ENCODE assay signal across 14 cellular contexts in the genomic region with DNA sequence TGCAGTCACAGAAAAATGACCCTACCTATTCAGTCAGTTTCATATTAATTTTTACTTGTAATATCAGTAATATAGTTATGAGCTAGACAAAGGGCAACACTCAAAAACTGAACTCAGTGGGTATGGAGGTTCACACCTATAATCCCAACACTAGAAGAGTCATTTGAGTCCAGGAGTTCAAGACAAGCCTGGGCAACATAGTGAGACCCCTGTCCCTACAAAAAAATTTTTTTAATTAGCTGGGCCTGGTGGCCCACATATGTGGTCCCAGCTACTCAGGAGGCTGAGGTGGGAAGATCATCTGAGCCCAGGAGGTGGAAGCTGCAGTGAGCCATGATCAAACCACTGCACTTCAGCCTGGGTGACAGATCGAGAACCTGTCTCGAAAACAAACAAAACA. TPM values are rescaled to one million over a fixed set of nuclear protein-coding genes. Genes with fewer than 3 reads are reported as not detected.
A peak's percentile ranks its signal among the peaks of the same experiment; 100 is the strongest.
DNase-seq lines count a peak whose midpoint lies in the region; ATAC-seq lines count a peak whose summit lies in the region.
"Had no signal": no experiment of that assay in that cellular context is flagged by ENCODE, and none has a peak within 500 bp of the region (broad histone marks: within the 10 kb centered on the region; RNA-seq: fewer than 3 reads in every experiment).

No MANE protein-coding gene starts in this region.

- DNase-seq in activated CD4-positive, alpha-beta memory T cell treated with anti-CD3 and anti-CD28 coated beads, Interleukin-2, amount 10 ng/mL, durations not matched to agents 7 days and 5 days: no peak
- DNase-seq in activated CD4-positive, alpha-beta memory T cell treated with anti-CD3 and anti-CD28 coated beads for 36 hours: no peak
- no peak for DNase-seq in GM23248
- DNase-seq in activated naive CD8-positive, alpha-beta T cell treated with anti-CD3 and anti-CD28 coated beads, Interleukin-2, amount 10 ng/mL, durations not matched to agents 7 days and 5 days: no peak
- no peak for DNase-seq in natural killer cell treated with Interleukin-12 subunit alpha and Interleukin-12 subunit beta and Interleukin-15 and Interleukin-18, amount 100 ng/mL, for 72 hours (ENCODE audit: low spot score)
- no peak for DNase-seq in aorta
- DNase-seq in cerebellar nuclear complex (lab: John Stamatoyannopoulos, UW): no peak
- DNase-seq: effector CD8-positive, alpha-beta T cell; KG1; NCI-H1930; retina; SW 1271 had no signal

- CTCF ChIA-PET in activated CD4-positive, alpha-beta memory T cell treated with anti-CD3 and anti-CD28 coated beads, Interleukin-2, amount 10 ng/mL, durations not matched to agents 7 days and 5 days (lab: Charles Lee): interaction anchor here (1.4 kb wide), 2 partner anchors 45 to 72 kb away, joined by 3 read pairs; no protein-coding TSS in a partner anchor
- CTCF ChIA-PET in activated CD4-positive, alpha-beta memory T cell treated with anti-CD3 and anti-CD28 coated beads for 36 hours (lab: Charles Lee): interaction anchor here (0.7 kb wide), 1 partner anchor 246 kb away, joined by 3 read pairs; no protein-coding TSS in a partner anchor

- H3K27me3 Mint-ChIP-seq in activated CD4-positive, alpha-beta memory T cell treated with anti-CD3 and anti-CD28 coated beads, Interleukin-2, amount 10 ng/mL, durations not matched to agents 7 days and 5 days: no peaks in the 10 kb centered on the region
- H3K27me3 Mint-ChIP-seq in activated CD4-positive, alpha-beta memory T cell treated with anti-CD3 and anti-CD28 coated beads for 36 hours: peaks cover 2% of the 10 kb centered on the region
- H3K27me3 Mint-ChIP-seq in activated naive CD8-positive, alpha-beta T cell treated with anti-CD3 and anti-CD28 coated beads, Interleukin-2, amount 10 ng/mL, durations not matched to agents 7 days and 5 days: no peaks in the 10 kb centered on the region
- no peaks in the 10 kb centered on the region for H3K27me3 Mint-ChIP-seq in natural killer cell treated with Interleukin-12 subunit alpha and Interleukin-12 subunit beta and Interleukin-15 and Interleukin-18, amount 100 ng/mL, for 72 hours

- H3K27me3 ChIP-seq in GM23248 (replicated peaks; ENCODE audit: insufficient read depth) (no peaks in the 10 kb centered on the region), aorta (ENCODE audit: control insufficient read depth in 1 of 2, insufficient read depth in 2 of 2, low read length in 1 of 2) (no peaks in the 10 kb centered on the region)
- H3K27me3 ChIP-seq: BLaER1 treated with 17β-estradiol and CSF1 and Interleukin-3, amounts not matched to agents 10 nM and 100 nM had no signal

- in situ Hi-C loops in GM23248 (cut with MboI): no loop called here

- POLR2A ChIA-PET in activated CD4-positive, alpha-beta memory T cell treated with anti-CD3 and anti-CD28 coated beads, Interleukin-2, amount 10 ng/mL, durations not matched to agents 7 days and 5 days (lab: Charles Lee): interaction anchor here (1.3 to 7.2 kb wide), 3 partner anchors 16 to 37 kb away, joined by 4 to 293 read pairs (median 31); partner anchors contain the start of genes ARL6IP5, EOGT and UBA3
- POLR2A ChIA-PET in activated CD4-positive, alpha-beta memory T cell treated with anti-CD3 and anti-CD28 coated beads for 36 hours (lab: Charles Lee): interaction anchor here (1.5 to 5.3 kb wide), 3 partner anchors 11 to 37 kb away, joined by 4 to 28 read pairs (median 5); partner anchors contain the start of gene ARL6IP5
- POLR2A ChIA-PET in activated naive CD8-positive, alpha-beta T cell treated with anti-CD3 and anti-CD28 coated beads, Interleukin-2, amount 10 ng/mL, durations not matched to agents 7 days and 5 days (lab: Charles Lee): interaction anchor here (1.0 to 2.1 kb wide), 2 partner anchors 35 to 50 kb away, joined by 3 to 5 read pairs; partner anchors contain the start of gene EOGT

- no peak for ATAC-seq in activated naive CD8-positive, alpha-beta T cell treated with anti-CD3 and anti-CD28 coated beads, Interleukin-2, amount 10 ng/mL, durations not matched to agents 7 days and 5 days (ENCODE audit: low read depth)
- no peak for ATAC-seq in natural killer cell treated with Interleukin-12 subunit alpha and Interleukin-12 subunit beta and Interleukin-15 and Interleukin-18, amount 100 ng/mL, for 72 hours
- ATAC-seq in HG03520 (IDR thresholded peaks at IDR 0.05; ENCODE audit: unreplicated experiment): no peak
- no peak for ATAC-seq in aorta (ENCODE audit: low FRiP score)

- H3K4me1 ChIP-seq in GM23248 (ENCODE audit: insufficient read depth): peaks cover 23% of the 10 kb centered on the region
- peaks cover 2 to 5% of the 10 kb centered on the region in 2 donors for H3K4me1 ChIP-seq in aorta (ENCODE audit: control insufficient read depth in 1 of 2, insufficient read depth in 2 of 2, low read length in 2 of 2)

- H3K9me2 ChIP-seq in GM23248 (ENCODE audit: insufficient read depth): no peaks in the 10 kb centered on the region

- no peaks in the 10 kb centered on the region for H3K9me3 Mint-ChIP-seq in activated CD4-positive, alpha-beta memory T cell treated with anti-CD3 and anti-CD28 coated beads, Interleukin-2, amount 10 ng/mL, durations not matched to agents 7 days and 5 days
- no peaks in the 10 kb centered on the region for H3K9me3 Mint-ChIP-seq in activated CD4-positive, alpha-beta memory T cell treated with anti-CD3 and anti-CD28 coated beads for 36 hours
- no peaks in the 10 kb centered on the region for H3K9me3 Mint-ChIP-seq in activated naive CD8-positive, alpha-beta T cell treated with anti-CD3 and anti-CD28 coated beads, Interleukin-2, amount 10 ng/mL, durations not matched to agents 7 days and 5 days
- no peaks in the 10 kb centered on the region for H3K9me3 Mint-ChIP-seq in natural killer cell treated with Interleukin-12 subunit alpha and Interleukin-12 subunit beta and Interleukin-15 and Interleukin-18, amount 100 ng/mL, for 72 hours

- H3K36me3 ChIP-seq in GM23248 (ENCODE audit: low read depth) (peaks cover 41% of the 10 kb centered on the region), aorta (ENCODE audit: control insufficient read depth in 1 of 2, insufficient read depth in 2 of 2, low read length in 1 of 2) (peaks cover 0 to 1% of the 10 kb centered on the region in 2 donors)

- peak overlapping the region; percentile 12 for H3K4me3 Mint-ChIP-seq in activated CD4-positive, alpha-beta memory T cell treated with anti-CD3 and anti-CD28 coated beads, Interleukin-2, amount 10 ng/mL, durations not matched to agents 7 days and 5 days
- no peak overlapping the region for H3K4me3 Mint-ChIP-seq in activated CD4-positive, alpha-beta memory T cell treated with anti-CD3 and anti-CD28 coated beads for 36 hours
- H3K4me3 Mint-ChIP-seq in activated naive CD8-positive, alpha-beta T cell treated with anti-CD3 and anti-CD28 coated beads, Interleukin-2, amount 10 ng/mL, durations not matched to agents 7 days and 5 days: peak overlapping the region; percentile 30
- H3K4me3 Mint-ChIP-seq in natural killer cell treated with Interleukin-12 subunit alpha and Interleukin-12 subunit beta and Interleukin-15 and Interleukin-18, amount 100 ng/mL, for 72 hours: peak overlapping the region; percentile 44

- no peak overlapping the region for H2AFZ ChIP-seq in GM23248

- WGBS in GM23248 (ENCODE audit: low coverage in 1 of 2, low lambda C conversion rate in 2 of 2, missing lambda C conversion rate in 2 of 2), 2 experiments: 97 to 100% methylated on average over 2 of the region's 2 CpGs
- 90 to 93% methylated on average over 2 of the region's 2 CpGs for WGBS in aorta, 2 donors

- H3K9me3 ChIP-seq in GM23248 (ENCODE audit: low read depth) (no peaks in the 10 kb centered on the region), aorta (ENCODE audit: control insufficient read depth, low read length) (no peaks in the 10 kb centered on the region)
- H3K9me3 ChIP-seq: BLaER1 treated with 17β-estradiol and CSF1 and Interleukin-3, amounts not matched to agents 10 nM and 100 nM had no signal

- H3K36me3 Mint-ChIP-seq in activated CD4-positive, alpha-beta memory T cell treated with anti-CD3 and anti-CD28 coated beads, Interleukin-2, amount 10 ng/mL, durations not matched to agents 7 days and 5 days (ENCODE audit: low read depth): peaks cover 68% of the 10 kb centered on the region
- peaks cover 39% of the 10 kb centered on the region for H3K36me3 Mint-ChIP-seq in activated CD4-positive, alpha-beta memory T cell treated with anti-CD3 and anti-CD28 coated beads for 36 hours
- H3K36me3 Mint-ChIP-seq in activated naive CD8-positive, alpha-beta T cell treated with anti-CD3 and anti-CD28 coated beads, Interleukin-2, amount 10 ng/mL, durations not matched to agents 7 days and 5 days: peaks cover 34% of the 10 kb centered on the region
- H3K36me3 Mint-ChIP-seq in natural killer cell treated with Interleukin-12 subunit alpha and Interleukin-12 subunit beta and Interleukin-15 and Interleukin-18, amount 100 ng/mL, for 72 hours: peaks cover 15% of the 10 kb centered on the region

- H3K4me2 ChIP-seq in GM23248 (ENCODE audit: unreplicated experiment): peak overlapping the region; percentile 94

- peaks cover 80% of the 10 kb centered on the region for H3K79me2 ChIP-seq in GM23248 (ENCODE audit: insufficient read depth)

- H3K4me1 Mint-ChIP-seq in activated CD4-positive, alpha-beta memory T cell treated with anti-CD3 and anti-CD28 coated beads, Interleukin-2, amount 10 ng/mL, durations not matched to agents 7 days and 5 days: peaks cover 59% of the 10 kb centered on the region
- H3K4me1 Mint-ChIP-seq in activated CD4-positive, alpha-beta memory T cell treated with anti-CD3 and anti-CD28 coated beads for 36 hours (ENCODE audit: low read depth): peaks cover 45% of the 10 kb centered on the region
- H3K4me1 Mint-ChIP-seq in activated naive CD8-positive, alpha-beta T cell treated with anti-CD3 and anti-CD28 coated beads, Interleukin-2, amount 10 ng/mL, durations not matched to agents 7 days and 5 days: peaks cover 41% of the 10 kb centered on the region
- H3K4me1 Mint-ChIP-seq in natural killer cell treated with Interleukin-12 subunit alpha and Interleukin-12 subunit beta and Interleukin-15 and Interleukin-18, amount 100 ng/mL, for 72 hours (ENCODE audit: low read depth in 2 of 2): peaks cover 37 to 41% of the 10 kb centered on the region in 2 donors

- H3K27ac ChIP-seq in GM23248 (no peak overlapping the region), aorta (ENCODE audit: low read depth in 1 of 2, low read length in 2 of 2) (no peak overlapping the region)
- H3K27ac ChIP-seq: BLaER1 treated with 17β-estradiol and CSF1 and Interleukin-3, amounts not matched to agents 10 nM and 100 nM had no signal

- intact Hi-C loops in activated CD4-positive, alpha-beta memory T cell treated with anti-CD3 and anti-CD28 coated beads for 36 hours (cut with micrococcal nuclease): no loop called here
- intact Hi-C loops in aorta (cut with DNase I): no loop called here

- 0 out of 2 replicates have a peak overlapping the region, but pooled peaks have one; percentile 99 for H3K9ac ChIP-seq in GM23248

- H3K4me3 ChIP-seq in GM23248 (no peak overlapping the region), aorta (ENCODE audit: low read length in 2 of 2) (no peak overlapping the region)

- H3K27ac Mint-ChIP-seq in activated CD4-positive, alpha-beta memory T cell treated with anti-CD3 and anti-CD28 coated beads, Interleukin-2, amount 10 ng/mL, durations not matched to agents 7 days and 5 days: no peak overlapping the region
- no peak overlapping the region for H3K27ac Mint-ChIP-seq in activated CD4-positive, alpha-beta memory T cell treated with anti-CD3 and anti-CD28 coated beads for 36 hours
- no peak overlapping the region for H3K27ac Mint-ChIP-seq in activated naive CD8-positive, alpha-beta T cell treated with anti-CD3 and anti-CD28 coated beads, Interleukin-2, amount 10 ng/mL, durations not matched to agents 7 days and 5 days
- H3K27ac Mint-ChIP-seq in natural killer cell treated with Interleukin-12 subunit alpha and Interleukin-12 subunit beta and Interleukin-15 and Interleukin-18, amount 100 ng/mL, for 72 hours: peak overlapping the region in 1 of 2 donors; percentile 25

- peaks cover 16% of the 10 kb centered on the region; the same call in 1 of the 2 replicates for H3F3A ChIP-seq in GM23248 (ENCODE audit: insufficient read depth)

- no peaks in the 10 kb centered on the region; the same call in 1 of the 2 replicates for H4K20me1 ChIP-seq in GM23248 (ENCODE audit: insufficient read depth)

RNA-seq across cellular contexts. Expression of gene TMF1, which starts 3.1 kb away (rescaled TPM):
- 10 to 100 TPM; 57.4 to 58.0 TPM for total RNA-seq in activated CD4-positive, alpha-beta memory T cell treated with anti-CD3 and anti-CD28 coated beads, Interleukin-2, amount 10 ng/mL, durations not matched to agents 7 days and 5 days
- 10 to 100 TPM; 37.1 to 42.1 TPM for total RNA-seq in activated CD4-positive, alpha-beta memory T cell treated with anti-CD3 and anti-CD28 coated beads for 36 hours
- total RNA-seq in GM23248 (2014; rRNA removed; shearing (Covaris generic)): 27.0 and 35.2 TPM in 2 replicates
- polyA plus RNA-seq in GM23248 (2016; fragmentation: Nextera tagmentation; extraction: Ambion mirVana) (36.9 and 41.4 TPM in 2 replicates), aorta (10 to 100 TPM in 1 of 2 donors, 1 to 10 TPM in 1; 7.4 to 14.8 TPM)
- 10 to 100 TPM; 53.5 to 55.2 TPM for total RNA-seq in activated naive CD8-positive, alpha-beta T cell treated with anti-CD3 and anti-CD28 coated beads, Interleukin-2, amount 10 ng/mL, durations not matched to agents 7 days and 5 days
- total RNA-seq in natural killer cell treated with Interleukin-12 subunit alpha and Interleukin-12 subunit beta and Interleukin-15 and Interleukin-18, amount 100 ng/mL, for 72 hours: 10 to 100 TPM; 42.2 to 43.7 TPM
- total RNA-seq in aorta: 10 to 100 TPM; 45.6 to 52.8 TPM

RNA-seq across cellular contexts. Expression of gene UBA3, which starts 31.2 kb away (rescaled TPM):
- 10 to 100 TPM; 93.1 to 96.9 TPM for total RNA-seq in activated CD4-positive, alpha-beta memory T cell treated with anti-CD3 and anti-CD28 coated beads, Interleukin-2, amount 10 ng/mL, durations not matched to agents 7 days and 5 days
- total RNA-seq in activated CD4-positive, alpha-beta memory T cell treated with anti-CD3 and anti-CD28 coated beads for 36 hours: 10 to 100 TPM; 79.0 to 84.1 TPM
- total RNA-seq in GM23248 (2014; rRNA removed; shearing (Covaris generic)): 64.0 and 75.1 TPM in 2 replicates
- polyA plus RNA-seq in GM23248 (2016; fragmentation: Nextera tagmentation; extraction: Ambion mirVana) (62.1 and 65.0 TPM in 2 replicates), aorta (10 to 100 TPM; 32.2 to 38.3 TPM)
- total RNA-seq in activated naive CD8-positive, alpha-beta T cell treated with anti-CD3 and anti-CD28 coated beads, Interleukin-2, amount 10 ng/mL, durations not matched to agents 7 days and 5 days: 100 to 1,000 TPM in 1 of 2 experiments, 10 to 100 TPM in 1; 91.2 to 102 TPM
- total RNA-seq in natural killer cell treated with Interleukin-12 subunit alpha and Interleukin-12 subunit beta and Interleukin-15 and Interleukin-18, amount 100 ng/mL, for 72 hours: 100 to 1,000 TPM in 1 of 2 donors, 10 to 100 TPM in 1; 93.4 to 111 TPM
- 10 to 100 TPM; 38.0 to 59.7 TPM for total RNA-seq in aorta

RNA-seq across cellular contexts. Expression of gene EOGT, which starts 35.5 kb away (rescaled TPM):
- 10 to 100 TPM; 12.9 to 13.7 TPM for total RNA-seq in activated CD4-positive, alpha-beta memory T cell treated with anti-CD3 and anti-CD28 coated beads, Interleukin-2, amount 10 ng/mL, durations not matched to agents 7 days and 5 days
- total RNA-seq in activated CD4-positive, alpha-beta memory T cell treated with anti-CD3 and anti-CD28 coated beads for 36 hours: 10 to 100 TPM in 1 of 2 experiments, 1 to 10 TPM in 1; 9.3 to 12.0 TPM
- 42.4 and 47.7 TPM in 2 replicates for total RNA-seq in GM23248 (2014; rRNA removed; shearing (Covaris generic))
- 29.3 and 31.6 TPM in 2 replicates for polyA plus RNA-seq in GM23248 (2016; fragmentation: Nextera tagmentation; extraction: Ambion mirVana)
- total RNA-seq in activated naive CD8-positive, alpha-beta T cell treated with anti-CD3 and anti-CD28 coated beads, Interleukin-2, amount 10 ng/mL, durations not matched to agents 7 days and 5 days: 10 to 100 TPM; 14.7 to 15.3 TPM
- 10 to 100 TPM; 12.0 to 31.8 TPM for total RNA-seq in natural killer cell treated with Interleukin-12 subunit alpha and Interleukin-12 subunit beta and Interleukin-15 and Interleukin-18, amount 100 ng/mL, for 72 hours
- total RNA-seq in aorta: 100 to 1,000 TPM; 104 to 134 TPM
- 100 to 1,000 TPM in 1 of 2 donors, 10 to 100 TPM in 1; 40.6 to 103 TPM for polyA plus RNA-seq in aorta

RNA-seq across cellular contexts. Expression of gene ARL6IP5, which starts 35.7 kb away (rescaled TPM):
- 100 to 1,000 TPM; 179 to 182 TPM for total RNA-seq in activated CD4-positive, alpha-beta memory T cell treated with anti-CD3 and anti-CD28 coated beads, Interleukin-2, amount 10 ng/mL, durations not matched to agents 7 days and 5 days
- total RNA-seq in activated CD4-positive, alpha-beta memory T cell treated with anti-CD3 and anti-CD28 coated beads for 36 hours: 10 to 100 TPM; 93.9 to 94.8 TPM
- total RNA-seq in GM23248 (2014; rRNA removed; shearing (Covaris generic)): 94.0 and 98.7 TPM in 2 replicates
- polyA plus RNA-seq in GM23248 (2016; fragmentation: Nextera tagmentation; extraction: Ambion mirVana): 174 and 178 TPM in 2 replicates
- total RNA-seq in activated naive CD8-positive, alpha-beta T cell treated with anti-CD3 and anti-CD28 coated beads, Interleukin-2, amount 10 ng/mL, durations not matched to agents 7 days and 5 days: 100 to 1,000 TPM; 147 to 150 TPM
- total RNA-seq in natural killer cell treated with Interleukin-12 subunit alpha and Interleukin-12 subunit beta and Interleukin-15 and Interleukin-18, amount 100 ng/mL, for 72 hours: 100 to 1,000 TPM; 110 to 135 TPM
- total RNA-seq in aorta: 100 to 1,000 TPM; 129 to 205 TPM
- polyA plus RNA-seq in aorta: 100 to 1,000 TPM; 160 to 195 TPM
